ENCODE assay signal across 8 cellular contexts in the genomic region with DNA sequence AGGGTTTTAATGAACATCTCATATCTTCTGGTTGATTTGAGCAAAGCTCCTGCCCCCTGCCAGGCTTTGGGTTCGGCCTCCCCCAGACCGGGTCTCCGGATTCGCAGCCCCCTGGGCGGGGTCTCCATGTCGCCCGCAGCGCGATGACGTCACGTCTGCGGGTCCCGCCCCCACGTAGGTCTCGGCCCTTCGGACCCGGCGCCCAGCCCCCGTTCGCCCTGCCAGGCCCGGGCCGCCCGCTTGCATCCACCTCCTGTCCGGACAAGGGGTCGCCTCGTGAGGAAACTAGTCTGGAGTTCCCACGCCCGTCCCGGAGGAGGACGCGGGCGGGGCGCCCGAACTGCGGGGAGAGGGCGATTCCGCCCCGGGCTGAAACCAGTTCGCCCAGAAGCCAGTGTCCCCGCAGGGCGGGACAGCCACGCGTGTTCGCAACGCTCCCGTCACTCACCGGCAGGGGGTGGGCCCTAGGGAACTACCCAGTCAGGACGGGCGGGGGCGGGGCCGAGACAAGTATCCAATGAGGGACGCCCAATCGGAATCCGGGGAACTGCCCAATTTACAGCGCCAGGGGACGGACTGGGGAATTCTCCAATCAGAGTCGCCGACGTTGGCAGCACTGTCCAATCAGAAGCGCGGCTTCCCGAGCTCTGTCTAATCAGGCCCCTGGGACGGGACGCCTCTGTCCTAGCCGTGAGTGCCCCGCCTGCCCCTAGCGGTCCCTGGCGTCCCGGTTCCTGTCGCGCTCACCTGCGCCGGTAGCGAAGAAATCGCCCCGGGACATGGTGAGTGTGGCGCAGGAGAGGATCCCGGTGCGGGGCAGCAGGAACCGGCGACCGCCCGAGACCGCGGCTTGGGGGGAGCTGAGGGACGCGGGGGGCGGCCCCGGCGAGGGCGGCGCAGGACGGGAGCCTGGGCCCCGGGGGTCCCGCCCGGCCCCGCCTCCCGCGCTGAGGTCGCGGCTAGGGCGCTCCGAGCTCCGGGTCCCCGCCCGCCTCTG. TPM values are rescaled to one million over a fixed set of nuclear protein-coding genes. Genes with fewer than 3 reads are reported as not detected.
DNase-seq lines count a peak whose midpoint lies in the region; ATAC-seq and TF ChIP-seq lines count a peak whose summit lies in the region.

ZNF555 (plus strand) TSS at position 682 of the 997 bp plus-strand sequence; CDS start at position 780, 98 bp downstream.

- peaks cover 12% of the 10 kb centered on the region for H3K4me1 Mint-ChIP-seq in activated T-cell treated with anti-CD3 and anti-CD28 coated beads, Interleukin-2, amount 50 U/mL, for 4 hours (ENCODE audit: low read depth)

- no TSS peak for BruUV-seq in PC-9 (replicated peaks; lab: Mats Ljungman, UMichigan)

- H4K20me1 ChIP-seq in PC-9 (ENCODE audit: insufficient read depth): no peaks in the 10 kb centered on the region

- CTCF ChIA-PET in PC-9 (lab: Charles Lee): interaction anchor here (0.7 kb wide), 1 partner anchor 110 kb away, joined by 3 read pairs; no protein-coding TSS in a partner anchor

- H3K27me3 ChIP-seq in PC-9 (ENCODE audit: insufficient read depth, low read depth): no peaks in the 10 kb centered on the region
- H3K27me3 ChIP-seq in esophagus (ENCODE audit: control insufficient read depth in 1 of 2, insufficient read depth in 2 of 2, low read length in 2 of 2): no peaks in the 10 kb centered on the region
- no peaks in the 10 kb centered on the region for H3K27me3 ChIP-seq in mucosa of rectum (ENCODE audit: control insufficient read depth in 2 of 2, insufficient read depth in 2 of 2, low read length in 2 of 2)

- peak; percentile 94 for ATAC-seq in GM21515 (IDR thresholded peaks at IDR 0.05; ENCODE audit: unreplicated experiment)
- peak; percentile 99 for ATAC-seq in activated T-cell treated with anti-CD3 and anti-CD28 coated beads, Interleukin-2, amount 50 U/mL, for 4 hours

- DNase-seq in DMS114 treated with DMSO at 0.1 percent for 48 hours (lab: John Stamatoyannopoulos, UW; ENCODE audit: unreplicated experiment) (peak; percentile 87), HuH-7 (ENCODE audit: low spot score) (peak; percentile 98), PC-9 (peak; percentile 93 to 94)
- DNase-seq in activated T-cell treated with anti-CD3 and anti-CD28 coated beads, Interleukin-2, amount 50 U/mL, for 4 hours: peak; percentile 99
- DNase-seq in stimulated activated CD8-positive, alpha-beta memory T cell treated with anti-CD3 and anti-CD28 coated beads, Interleukin-4, amount 100 ng/mL, for 4 hours (ENCODE audit: low read depth in 2 of 2, low spot score in 1 of 2): peak; percentile 97 to 99

- H2AFZ ChIP-seq in PC-9: peak within 1 kb of the TSS; percentile 83

- H3K9ac ChIP-seq in mucosa of rectum (ENCODE audit: low read depth in 1 of 2, low read length in 2 of 2): peak within 1 kb of the TSS; percentile 74 to 75

- POLR2A ChIA-PET in PC-9 (lab: Charles Lee; ENCODE audit: unreplicated experiment): interaction anchor here (0.5 to 1.0 kb wide), 3 partner anchors 56 to 463 kb away, joined by 4 to 6 read pairs (median 5); partner anchors contain the start of gene THOP1

- 0% methylated on average over 94 to 106 of the region's 106 CpGs for WGBS in esophagus, 2 donors

- peak within 1 kb of the TSS; percentile 78 for H3K4me3 ChIP-seq in PC-9
- H3K4me3 ChIP-seq in esophagus (ENCODE audit: low read depth in 1 of 2, low read length in 2 of 2): peak within 1 kb of the TSS; percentile 73 to 79
- peak within 1 kb of the TSS; percentile 78 to 85 for H3K4me3 ChIP-seq in mucosa of rectum (ENCODE audit: low read length in 2 of 2)

- peaks cover 8% of the 10 kb centered on the region for H3K9me3 Mint-ChIP-seq in activated T-cell treated with anti-CD3 and anti-CD28 coated beads, Interleukin-2, amount 50 U/mL, for 4 hours

- peaks cover 22% of the 10 kb centered on the region for H3K36me3 Mint-ChIP-seq in activated T-cell treated with anti-CD3 and anti-CD28 coated beads, Interleukin-2, amount 50 U/mL, for 4 hours (ENCODE audit: insufficient read depth)

- H3K9me3 ChIP-seq in PC-9 (ENCODE audit: insufficient read depth, low read depth) (no peaks in the 10 kb centered on the region), esophagus (ENCODE audit: control insufficient read depth in 2 of 2, insufficient read depth in 1 of 2, low read depth in 1 of 2, low read length in 1 of 2) (peaks cover 0 to 4% of the 10 kb centered on the region in 2 donors), mucosa of rectum (ENCODE audit: control insufficient read depth in 2 of 2, low read length in 2 of 2) (peaks cover 7 to 9% of the 10 kb centered on the region in 2 donors)

- H3K27me3 Mint-ChIP-seq in activated T-cell treated with anti-CD3 and anti-CD28 coated beads, Interleukin-2, amount 50 U/mL, for 4 hours (ENCODE audit: low read depth): no peaks in the 10 kb centered on the region

- no peaks in the 10 kb centered on the region for H3F3A ChIP-seq in PC-9 (ENCODE audit: insufficient read depth, low read depth)

- H3K4me3 Mint-ChIP-seq in activated T-cell treated with anti-CD3 and anti-CD28 coated beads, Interleukin-2, amount 50 U/mL, for 4 hours: peak within 1 kb of the TSS; percentile 87

- intact Hi-C loops in PC-9 (cut with micrococcal nuclease; ENCODE audit: unreplicated experiment): loop anchor here (1.0 kb wide), 1 partner anchor 22 kb away; the partner anchor contains the start of gene ZNF554

- H3K4me2 ChIP-seq in PC-9: peak within 1 kb of the TSS; percentile 81

- no peaks in the 10 kb centered on the region for H3K79me2 ChIP-seq in PC-9 (ENCODE audit: low read depth)

- no peaks in the 10 kb centered on the region for H3K4me1 ChIP-seq in PC-9 (replicated peaks; ENCODE audit: insufficient read depth)
- peaks cover 2 to 5% of the 10 kb centered on the region in 2 donors for H3K4me1 ChIP-seq in esophagus (ENCODE audit: control insufficient read depth in 2 of 2, insufficient read depth in 2 of 2, low read length in 1 of 2)
- H3K4me1 ChIP-seq in mucosa of rectum (ENCODE audit: control insufficient read depth in 2 of 2, insufficient read depth in 2 of 2, low read length in 2 of 2): peaks cover 7 to 8% of the 10 kb centered on the region in 2 donors

- H3K36me3 ChIP-seq in PC-9 (ENCODE audit: low read depth): no peaks in the 10 kb centered on the region
- peaks cover 0 to 3% of the 10 kb centered on the region in 2 donors for H3K36me3 ChIP-seq in esophagus (ENCODE audit: control insufficient read depth in 2 of 2, insufficient read depth in 2 of 2, low read length in 1 of 2)
- peaks cover 0 to 2% of the 10 kb centered on the region in 2 donors for H3K36me3 ChIP-seq in mucosa of rectum (ENCODE audit: control insufficient read depth in 2 of 2, insufficient read depth in 2 of 2, low read length in 2 of 2)

- peak; percentile 61; the same call in 1 of the 2 replicates for TF ChIP-seq CTCF in PC-9 (conservative IDR thresholded peaks at IDR 0.05)

- peak within 1 kb of the TSS; percentile 59 for H3K27ac ChIP-seq in PC-9
- H3K27ac ChIP-seq in esophagus (ENCODE audit: low read depth in 2 of 2, low read length in 1 of 2): peak within 1 kb of the TSS; percentile 87 to 92
- peak within 1 kb of the TSS; percentile 82 to 86 for H3K27ac ChIP-seq in mucosa of rectum (ENCODE audit: low read depth in 2 of 2, low read length in 2 of 2)

- H3K9me2 ChIP-seq in PC-9 (ENCODE audit: insufficient read depth): no peaks in the 10 kb centered on the region

RNA-seq across cellular contexts. Expression of gene ZNF555, which starts in this region (rescaled TPM):
- 1.2 and 2.2 TPM in 2 replicates for total RNA-seq in PC-9 (2021)
- 1 to 10 TPM; 1.2 to 1.6 (median 1.3) TPM for total RNA-seq in activated T-cell treated with anti-CD3 and anti-CD28 coated beads, Interleukin-2, amount 50 U/mL, for 4 hours
- polyA plus RNA-seq in esophagus: 1 to 10 TPM; 1.2 to 2.4 TPM

Comparison
In these comparisons a context has a peak if more than half of its experiments do, and no peak if none do; other contexts are left out.
1. Peak in every context shown above with its lines: DNase-seq, ATAC-seq, H3K4me3 ChIP-seq and H3K27ac ChIP-seq.